In the genomic region with DNA sequence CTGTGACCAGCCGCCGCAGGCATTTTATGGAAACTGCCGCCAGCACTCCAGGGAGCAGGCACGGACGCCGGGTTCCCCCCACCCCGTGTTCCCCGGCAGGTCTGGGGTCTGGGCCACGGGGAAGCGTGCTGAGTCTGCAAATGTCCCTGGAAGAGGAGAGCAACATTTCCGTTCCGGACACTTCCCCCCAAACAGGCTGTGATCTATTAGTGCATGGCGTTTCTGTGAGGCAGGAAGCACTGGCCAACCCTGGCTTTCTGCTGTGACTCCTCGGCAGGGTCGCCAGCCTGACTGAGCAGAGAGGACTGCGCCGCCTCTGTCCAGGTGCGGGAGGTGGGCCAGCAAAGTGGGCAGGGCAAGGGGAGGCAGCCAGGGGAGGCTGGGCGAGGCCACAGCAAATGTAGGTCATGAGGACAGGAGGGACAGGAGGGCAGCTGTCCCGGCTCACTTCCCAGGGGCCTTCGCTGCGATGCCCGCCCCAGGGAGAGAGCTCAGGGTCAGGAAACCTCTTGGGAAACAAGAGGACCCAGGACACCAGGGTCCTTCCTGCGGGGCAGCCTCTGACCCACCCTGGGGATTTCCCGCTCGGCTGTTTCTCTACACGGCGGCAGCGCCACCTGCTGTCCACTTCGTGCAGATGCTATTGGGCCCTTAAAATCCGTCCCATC, we compare ENCODE assay signal across 9 cellular contexts. TPM values are rescaled to one million over a fixed set of nuclear protein-coding genes. Genes with fewer than 3 reads are reported as not detected.
A peak's percentile ranks its signal among the peaks of the same experiment; 100 is the strongest.
DNase-seq lines count a peak whose midpoint lies in the region; ATAC-seq, FAIRE-seq and TF ChIP-seq lines count a peak whose summit lies in the region.
"Had no signal": no experiment of that assay in that cellular context is flagged by ENCODE, and none has a peak within 500 bp of the region (broad histone marks: within the 10 kb centered on the region; RNA-seq: fewer than 3 reads in every experiment).

No MANE protein-coding gene starts in this region.

- in situ Hi-C loops in Caki2 (cut with HindIII; ENCODE audit: low pct_unique_long_range_greater_than_20kb, low sequenced_read_pairs) (loop anchor here (25.0 kb wide), 1 partner anchor 432 kb away; no protein-coding TSS in a partner anchor), K562 (cut with MboI) (loop anchor here (5.0 to 10.0 kb wide), 4 partner anchors 177 to 695 kb away; no protein-coding TSS in a partner anchor)

- H3K79me2 ChIP-seq in K562 (ENCODE audit: control insufficient read depth, insufficient read depth, low read length), result no peaks in the 10 kb centered on the region

- CTCF ChIA-PET in K562 (lab: Yijun Ruan, JAX; ENCODE audit: low intra/inter-chr PET ratio), result interaction anchor here (0.6 to 2.4 kb wide), 8 partner anchors 21 to 698 kb away, joined by 3 to 14 read pairs (median 6); no protein-coding TSS in a partner anchor

- H3K9ac ChIP-seq in K562 (ENCODE audit: insufficient read depth in 1 of 2, low read depth in 2 of 2, low read length in 2 of 2), result no peak overlapping the region

- 6% methylated on average over 18 of the region's 31 CpGs for WGBS in K562 (ENCODE audit: insufficient coverage, low coverage, missing lambda C conversion rate)

- DNase-seq in Caki2 (ENCODE audit: low read depth) (peak; percentile 49), HT1080 (ENCODE audit: low read depth) (peak; percentile 36), T-helper 22 cell (ENCODE audit: low read depth) (peak; percentile 11), K562 (ENCODE audit: extremely low read depth in 1 of 4, low spot score in 3 of 4) (peak; percentile 67 to 77 (median 73)), inferior parietal cortex (ENCODE audit: extremely low spot score) (peak; percentile 62)
- peak; percentile 68 for DNase-seq in stimulated activated CD4-positive, alpha-beta T cell treated with anti-CD3 and anti-CD28 coated beads, Interleukin-15, amount 100 ng/mL, for 24 hours

- TF ChIP-seq POLR2A in K562 (conservative IDR thresholded peaks at IDR 0.05), result no peak

- TF ChIP-seq CTCF in K562 (IDR thresholded peaks at IDR 0.05 in 2 of 3, conservative IDR thresholded peaks at IDR 0.05 in 1 of 3; ENCODE audit: insufficient read depth in 2 of 3, low read depth in 1 of 3, low read length in 3 of 3), result peak; percentile 78 to 90 (median 89)

- H3K36me3 ChIP-seq in K562 (ENCODE audit: control insufficient read depth, insufficient read depth, low read length), result no peaks in the 10 kb centered on the region

- POLR2A ChIA-PET in K562 (lab: Yijun Ruan, JAX), result no interaction called here

- peaks cover 46 to 92% of the 10 kb centered on the region in 2 experiments for H3K27me3 ChIP-seq in K562 (ENCODE audit: control insufficient read depth in 2 of 2, insufficient read depth in 2 of 2, low read length in 2 of 2)

- H3K4me2 ChIP-seq in K562 (ENCODE audit: insufficient read depth, low read length), result no peak overlapping the region

- ATAC-seq in K562 (peak; percentile 76), HG03280 (IDR thresholded peaks at IDR 0.05; ENCODE audit: unreplicated experiment) (no peak), HG02870 (IDR thresholded peaks at IDR 0.05; ENCODE audit: unreplicated experiment) (no peak)

- H3K9me3 ChIP-seq in K562 (replicated peaks; ENCODE audit: control insufficient read depth, insufficient read depth, low read depth, low read length), result no peaks in the 10 kb centered on the region

- TF ChIP-seq RAD21 in K562 (CRISPR knock-in tag; conservative IDR thresholded peaks at IDR 0.05 in 1 of 2, IDR thresholded peaks at IDR 0.05 in 1 of 2), result peak; percentile 52 to 76

- no peak overlapping the region for H3K27ac ChIP-seq in K562 (ENCODE audit: extremely low read depth, low read depth, low read length)

- FAIRE-seq in K562 (lab: Jason Lieb, UNC), result peak; percentile 85

- BruUV-seq in K562 (replicated peaks; lab: Mats Ljungman, UMichigan), result no TSS peak

- peaks cover 12% of the 10 kb centered on the region for H4K20me1 ChIP-seq in K562 (replicated peaks; ENCODE audit: control insufficient read depth, insufficient read depth, low read length)

- H3K4me1 ChIP-seq in K562 (replicated peaks in 1 of 2; ENCODE audit: control insufficient read depth in 2 of 2, insufficient read depth in 2 of 2, low read length in 2 of 2), result peaks cover 0 to 11% of the 10 kb centered on the region in 2 experiments; a peak in 3 of 5 replicates

- intact Hi-C loops in K562 (cut with micrococcal nuclease), result loop anchor here (1.0 to 10.0 kb wide), 5 partner anchors 179 to 697 kb away; no protein-coding TSS in a partner anchor

- no peak overlapping the region for H2AFZ ChIP-seq in K562 (ENCODE audit: low read depth, low read length)

- no peak for TF ChIP-seq EP300 in K562 (IDR thresholded peaks at IDR 0.05; ENCODE audit: low read length)

- no peaks in the 10 kb centered on the region for H3K9me1 ChIP-seq in K562 (ENCODE audit: control insufficient read depth, insufficient read depth, low read length)

- no peak overlapping the region for H3K4me3 ChIP-seq in K562

RNA-seq across cellular contexts. Expression of gene FOXF1, which starts 9.5 kb away (rescaled TPM):
- total RNA-seq in Caki2 (2014; rRNA removed; shearing (Covaris generic); ENCODE audit: low replicate concordance), result 1.5 and 2.1 TPM in 2 replicates
- 0.10 TPM in 1 of 2 replicates, not detected in the other for total RNA-seq in HT1080 (2014; rRNA removed; shearing (Covaris generic))
- 0.02 TPM in 1 of 2 replicates, not detected in the other for polyA plus RNA-seq in HT1080 (2015; cell fraction: cytosol; rRNA removed)
- 0.08 TPM in 1 of 2 replicates, not detected in the other for polyA plus RNA-seq in HT1080 (2015; cell fraction: nucleus; rRNA removed)
- not detected in 2 replicates for total RNA-seq in K562 (2011; cell fraction: chromatin; rRNA removed; ENCODE audit: low replicate concordance)
- not detected in 2 replicates for total RNA-seq in K562 (2011; cell fraction: nucleolus; rRNA removed)
- total RNA-seq in K562 (2011; cell fraction: nucleoplasm; rRNA removed), result not detected in 2 replicates
- not detected in 2 replicates for total RNA-seq in K562 (2014; rRNA removed)
- total RNA-seq in K562 (2014; rRNA removed; fragmentation: Illumina TruSeq; extraction: Trizol), result not detected in 2 replicates
- not detected in 2 replicates for total RNA-seq in K562 (2015; rRNA removed; fragmentation: Illumina TruSeq; extraction: Trizol)
- 0.04 TPM in 1 of 2 replicates, not detected in the other for total RNA-seq in K562 (2021)
- polyA plus RNA-seq in K562 (2011; rRNA removed), result not detected in 2 replicates
- polyA plus RNA-seq in K562 (2011; cell fraction: cytosol; rRNA removed), result not detected in 2 replicates
- not detected in 2 replicates for polyA plus RNA-seq in K562 (2011; cell fraction: nucleus; rRNA removed)
- polyA plus RNA-seq in K562 (2012), result not detected in 2 replicates
- not detected in 2 replicates for polyA plus RNA-seq in K562 (2014; fragmentation: Illumina TruSeq; extraction: Trizol)
- not detected for polyA plus RNA-seq in K562 (2014; fragmentation: Nextera tagmentation; extraction: Ambion mirVana)
- polyA plus RNA-seq in K562 (2014; rRNA removed), result not detected in 2 replicates
- polyA minus RNA-seq in K562 (2011; rRNA and poly(A)+ RNA removed), result not detected in 2 replicates
- polyA minus RNA-seq in K562 (2011; cell fraction: cytosol; rRNA and poly(A)+ RNA removed), result not detected in 2 replicates
- not detected in 2 replicates for polyA minus RNA-seq in K562 (2011; cell fraction: nucleus; rRNA and poly(A)+ RNA removed)
- total RNA-seq: T-helper 2 cell treated with Interferon-gamma antibody and Interleukin-4, amounts not matched to agents 100 ng/mL and 5 ng/mL, for 36 hours had no signal

RNA-seq across cellular contexts. Expression of gene MTHFSD, which starts 35.3 kb away (rescaled TPM):
- 8.2 and 22.6 TPM in 2 replicates for total RNA-seq in Caki2 (2014; rRNA removed; shearing (Covaris generic); ENCODE audit: low replicate concordance)
- total RNA-seq in HT1080 (2014; rRNA removed; shearing (Covaris generic)), result 9.8 and 10.4 TPM in 2 replicates
- 10.0 and 11.0 TPM in 2 replicates for polyA plus RNA-seq in HT1080 (2015; cell fraction: cytosol; rRNA removed)
- 46.8 and 51.0 TPM in 2 replicates for polyA plus RNA-seq in HT1080 (2015; cell fraction: nucleus; rRNA removed)
- total RNA-seq in K562 (2011; cell fraction: chromatin; rRNA removed; ENCODE audit: low replicate concordance), result 57.7 and 74.7 TPM in 2 replicates
- total RNA-seq in K562 (2011; cell fraction: nucleolus; rRNA removed), result 49.7 and 59.5 TPM in 2 replicates
- total RNA-seq in K562 (2011; cell fraction: nucleoplasm; rRNA removed), result 52.7 and 56.3 TPM in 2 replicates
- total RNA-seq in K562 (2014; rRNA removed) (8.3 and 8.7 TPM in 2 replicates), K562 (2014; rRNA removed; fragmentation: Illumina TruSeq; extraction: Trizol) (12.0 and 12.8 TPM in 2 replicates), K562 (2015; rRNA removed; fragmentation: Illumina TruSeq; extraction: Trizol) (15.2 and 16.0 TPM in 2 replicates), K562 (2021) (17.8 and 20.2 TPM in 2 replicates)
- polyA plus RNA-seq in K562 (2011; rRNA removed) (12.8 and 13.9 TPM in 2 replicates), K562 (2014; fragmentation: Illumina TruSeq; extraction: Trizol) (16.0 and 16.3 TPM in 2 replicates), K562 (2014; fragmentation: Nextera tagmentation; extraction: Ambion mirVana) (1 to 10 TPM; 3.2 to 3.5 TPM), K562 (2014; rRNA removed) (8.7 and 10.6 TPM in 2 replicates)
- 10.5 and 11.6 TPM in 2 replicates for polyA plus RNA-seq in K562 (2011; cell fraction: cytosol; rRNA removed)
- polyA plus RNA-seq in K562 (2011; cell fraction: nucleus; rRNA removed), result 61.4 and 78.3 TPM in 2 replicates
- polyA plus RNA-seq in K562 (2012), result 9.5 and 10.0 TPM in 2 replicates
- 22.0 and 22.3 TPM in 2 replicates for polyA minus RNA-seq in K562 (2011; rRNA and poly(A)+ RNA removed)
- 8.3 and 11.0 TPM in 2 replicates for polyA minus RNA-seq in K562 (2011; cell fraction: cytosol; rRNA and poly(A)+ RNA removed)
- polyA minus RNA-seq in K562 (2011; cell fraction: nucleus; rRNA and poly(A)+ RNA removed), result 57.9 and 75.6 TPM in 2 replicates

RNA-seq across cellular contexts. Expression of gene FOXC2, which starts 46.8 kb away (rescaled TPM):
- 1.3 and 6.0 TPM in 2 replicates for total RNA-seq in Caki2 (2014; rRNA removed; shearing (Covaris generic); ENCODE audit: low replicate concordance)
- 1.1 and 1.5 TPM in 2 replicates for total RNA-seq in HT1080 (2014; rRNA removed; shearing (Covaris generic))
- polyA plus RNA-seq in HT1080 (2015; cell fraction: cytosol; rRNA removed), result 21.6 and 22.0 TPM in 2 replicates
- polyA plus RNA-seq in HT1080 (2015; cell fraction: nucleus; rRNA removed), result 15.3 and 19.7 TPM in 2 replicates
- not detected in 2 replicates for total RNA-seq in K562 (2011; cell fraction: chromatin; rRNA removed; ENCODE audit: low replicate concordance)
- not detected in 2 replicates for total RNA-seq in K562 (2011; cell fraction: nucleolus; rRNA removed)
- total RNA-seq in K562 (2011; cell fraction: nucleoplasm; rRNA removed), result not detected in 2 replicates
- total RNA-seq in K562 (2014; rRNA removed), result not detected in 2 replicates
- total RNA-seq in K562 (2014; rRNA removed; fragmentation: Illumina TruSeq; extraction: Trizol), result not detected in 2 replicates
- total RNA-seq in K562 (2015; rRNA removed; fragmentation: Illumina TruSeq; extraction: Trizol), result not detected in 2 replicates
- total RNA-seq in K562 (2021), result 0.11 TPM in 2 replicates
- polyA plus RNA-seq in K562 (2011; rRNA removed), result not detected in 2 replicates
- not detected in 2 replicates for polyA plus RNA-seq in K562 (2011; cell fraction: cytosol; rRNA removed)
- polyA plus RNA-seq in K562 (2011; cell fraction: nucleus; rRNA removed), result 0.13 TPM in 1 of 2 replicates, not detected in the other
- polyA plus RNA-seq in K562 (2012), result 0.10 TPM in 1 of 2 replicates, not detected in the other
- not detected in 2 replicates for polyA plus RNA-seq in K562 (2014; fragmentation: Illumina TruSeq; extraction: Trizol)
- under 1 TPM; 0.01 to 0.08 TPM for polyA plus RNA-seq in K562 (2014; fragmentation: Nextera tagmentation; extraction: Ambion mirVana)
- polyA plus RNA-seq in K562 (2014; rRNA removed), result 0.11 and 0.13 TPM in 2 replicates
- polyA minus RNA-seq in K562 (2011; rRNA and poly(A)+ RNA removed), result not detected in 2 replicates
- not detected in 2 replicates for polyA minus RNA-seq in K562 (2011; cell fraction: cytosol; rRNA and poly(A)+ RNA removed)
- polyA minus RNA-seq in K562 (2011; cell fraction: nucleus; rRNA and poly(A)+ RNA removed), result not detected in 2 replicates
- total RNA-seq: T-helper 2 cell treated with Interferon-gamma antibody and Interleukin-4, amounts not matched to agents 100 ng/mL and 5 ng/mL, for 36 hours had no signal

RNA-seq across cellular contexts. Expression of gene FOXL1, which starts 58.6 kb away (rescaled TPM):
- 5.0 and 11.4 TPM in 2 replicates for total RNA-seq in Caki2 (2014; rRNA removed; shearing (Covaris generic); ENCODE audit: low replicate concordance)
- total RNA-seq in HT1080 (2014; rRNA removed; shearing (Covaris generic)), result 0.51 and 0.80 TPM in 2 replicates
- polyA plus RNA-seq in HT1080 (2015; cell fraction: cytosol; rRNA removed), result 0.78 and 1.3 TPM in 2 replicates
- polyA plus RNA-seq in HT1080 (2015; cell fraction: nucleus; rRNA removed), result 1.9 and 2.8 TPM in 2 replicates
- not detected in 2 replicates for total RNA-seq in K562 (2011; cell fraction: chromatin; rRNA removed; ENCODE audit: low replicate concordance)
- not detected in 2 replicates for total RNA-seq in K562 (2011; cell fraction: nucleolus; rRNA removed)
- total RNA-seq in K562 (2011; cell fraction: nucleoplasm; rRNA removed), result not detected in 2 replicates
- total RNA-seq in K562 (2014; rRNA removed), result not detected in 2 replicates
- total RNA-seq in K562 (2014; rRNA removed; fragmentation: Illumina TruSeq; extraction: Trizol), result not detected in 2 replicates
- not detected in 2 replicates for total RNA-seq in K562 (2015; rRNA removed; fragmentation: Illumina TruSeq; extraction: Trizol)
- not detected in 2 replicates for total RNA-seq in K562 (2021)
- not detected in 2 replicates for polyA plus RNA-seq in K562 (2011; rRNA removed)
- polyA plus RNA-seq in K562 (2011; cell fraction: cytosol; rRNA removed), result not detected in 2 replicates
- not detected in 2 replicates for polyA plus RNA-seq in K562 (2011; cell fraction: nucleus; rRNA removed)
- polyA plus RNA-seq in K562 (2012), result not detected in 2 replicates
- polyA plus RNA-seq in K562 (2014; fragmentation: Illumina TruSeq; extraction: Trizol), result not detected in 2 replicates
- not detected for polyA plus RNA-seq in K562 (2014; fragmentation: Nextera tagmentation; extraction: Ambion mirVana)
- not detected in 2 replicates for polyA plus RNA-seq in K562 (2014; rRNA removed)
- polyA minus RNA-seq in K562 (2011; rRNA and poly(A)+ RNA removed), result not detected in 2 replicates
- 0.36 TPM in 1 of 2 replicates, not detected in the other for polyA minus RNA-seq in K562 (2011; cell fraction: cytosol; rRNA and poly(A)+ RNA removed)
- polyA minus RNA-seq in K562 (2011; cell fraction: nucleus; rRNA and poly(A)+ RNA removed), result 0.13 TPM in 1 of 2 replicates, not detected in the other
- total RNA-seq: T-helper 2 cell treated with Interferon-gamma antibody and Interleukin-4, amounts not matched to agents 100 ng/mL and 5 ng/mL, for 36 hours had no signal

Comparison
In these comparisons a context has a peak if more than half of its experiments do, and no peak if none do; other contexts are left out.
1. DNase-seq: peak in every context shown above with its lines; median percentile 73 in K562; 68 in stimulated activated CD4-positive, alpha-beta T cell treated with anti-CD3 and anti-CD28 coated beads, Interleukin-15, amount 100 ng/mL, for 24 hours; 62 in inferior parietal cortex; 49 in Caki2; 36 in HT1080; 11 in T-helper 22 cell.